ENCODE assay signal across 19 cellular contexts in the genomic region with DNA sequence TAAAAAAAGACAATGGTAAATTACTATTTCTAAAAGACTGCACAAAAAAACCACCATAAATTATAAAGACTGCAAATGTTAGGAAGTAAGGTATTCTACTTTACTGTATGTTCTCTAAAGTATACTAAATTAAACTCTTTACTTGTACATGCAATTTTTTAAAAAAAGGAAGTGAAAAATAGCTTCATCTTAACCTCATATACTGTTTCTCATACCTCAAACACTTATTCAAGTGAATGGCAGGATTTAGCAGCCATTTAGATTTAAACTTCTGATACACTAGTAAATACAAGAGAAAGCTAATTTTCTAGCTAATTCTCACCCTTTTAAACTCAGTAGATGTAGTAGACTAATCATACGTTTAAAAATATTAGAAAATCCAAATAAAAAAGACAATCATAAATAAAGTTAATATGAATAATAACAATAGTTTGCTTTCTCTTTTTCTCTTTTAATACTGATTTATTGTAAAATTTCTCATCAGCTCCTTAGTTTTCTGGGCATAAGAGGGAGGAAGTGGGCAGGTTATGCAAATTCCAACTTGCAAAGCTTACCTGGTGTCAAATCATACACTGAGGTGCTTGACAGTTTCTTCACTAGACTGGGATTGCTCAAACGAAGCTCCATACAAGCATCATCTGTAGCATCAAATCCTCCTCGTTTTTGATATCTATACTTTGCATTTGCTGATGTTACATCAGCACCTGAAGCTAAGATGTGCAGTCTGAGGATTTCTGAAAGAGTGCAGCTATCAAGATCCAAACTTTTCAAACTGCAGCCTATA.
DNase-seq lines count a peak whose midpoint lies in the region; ATAC-seq and TF ChIP-seq lines count a peak whose summit lies in the region.
"Had no signal": no experiment of that assay in that cellular context is flagged by ENCODE, and none has a peak within 500 bp of the region (broad histone marks: within the 10 kb centered on the region; RNA-seq: fewer than 3 reads in every experiment).

No MANE protein-coding gene starts in this region.

- no peaks in the 10 kb centered on the region for H3K9me2 ChIP-seq in Karpas-422 (replicated peaks; ENCODE audit: insufficient read depth, low read length)

- peaks cover 54% of the 10 kb centered on the region for H3K4me1 ChIP-seq in Karpas-422 (ENCODE audit: low read length)
- H3K4me1 ChIP-seq in neutrophil (ENCODE audit: control insufficient read depth in 1 of 2, insufficient read depth in 1 of 2, low read depth in 1 of 2, low read length in 1 of 2), result peaks cover 6 to 11% of the 10 kb centered on the region in 2 experiments
- H3K4me1 ChIP-seq: pancreas had no signal

- peaks cover 65% of the 10 kb centered on the region for H3K36me3 ChIP-seq in Karpas-422 (ENCODE audit: insufficient read depth, low read length)
- peaks cover 72% of the 10 kb centered on the region for H3K36me3 ChIP-seq in neutrophil

- H4K20me1 ChIP-seq in Karpas-422 (ENCODE audit: insufficient read depth, low read depth, low read length), result peaks cover 4% of the 10 kb centered on the region; the same call in 1 of the 2 replicates

- DNase-seq in GM20000 (ENCODE audit: low spot score) (peak; percentile 36), Karpas-422 (peak; percentile 66), C1 segment of cervical spinal cord (lab: John Stamatoyannopoulos, UW) (no peak), D341Med (ENCODE audit: low spot score) (no peak)
- no peak for DNase-seq in activated naive CD4-positive, alpha-beta T cell (lab: John Stamatoyannopoulos, UW)
- DNase-seq: activated CD4-positive, alpha-beta T cell treated with anti-CD3 and anti-CD28 coated beads, Interleukin-2, amount 50 U/mL, for 1 hour; activated T-cell treated with anti-CD3 and anti-CD28 coated beads, Interleukin-2, amount 50 U/mL, for 48 hours; central memory CD4-positive, alpha-beta T cell; DMS79 treated with DMSO at 0.1 percent for 48 hours; endodermal cell; left colon; NCI-H2081 treated with DMSO at 0.1 percent for 48 hours; NCI-H82; pancreas; SHP77 treated with DMSO at 0.1 percent for 48 hours; T1000 had no signal

- H3K27me3 ChIP-seq in Karpas-422 (ENCODE audit: low read length), result no peaks in the 10 kb centered on the region
- H3K27me3 ChIP-seq in neutrophil, result no peaks in the 10 kb centered on the region
- H3K27me3 ChIP-seq: BLaER1 treated with 17β-estradiol and CSF1 and Interleukin-3, amounts not matched to agents 10 nM and 100 nM; pancreas had no signal

- no peak overlapping the region for H3K4me3 ChIP-seq in Karpas-422 (ENCODE audit: low read length)
- no peak overlapping the region for H3K4me3 ChIP-seq in neutrophil (ENCODE audit: low read depth in 1 of 2, low read length in 1 of 2)
- H3K4me3 ChIP-seq: BLaER1 treated with 17β-estradiol and CSF1 and Interleukin-3, amounts not matched to agents 10 nM and 100 nM; pancreas had no signal

- peaks cover 22% of the 10 kb centered on the region for H3K79me2 ChIP-seq in Karpas-422 (ENCODE audit: low read length)

- H2AFZ ChIP-seq in Karpas-422 (ENCODE audit: low read length), result no peak overlapping the region

- H3K4me2 ChIP-seq in Karpas-422 (ENCODE audit: low read depth, low read length, poor library complexity, severe bottlenecking), result peak overlapping the region; percentile 46

- H3K9me3 ChIP-seq in Karpas-422 (ENCODE audit: low read length), result no peaks in the 10 kb centered on the region
- no peaks in the 10 kb centered on the region for H3K9me3 ChIP-seq in neutrophil
- H3K9me3 ChIP-seq: BLaER1 treated with 17β-estradiol and CSF1 and Interleukin-3, amounts not matched to agents 10 nM and 100 nM; pancreas had no signal

- no peak overlapping the region for H3K9ac ChIP-seq in Karpas-422 (ENCODE audit: low read length)
- H3K9ac ChIP-seq: BLaER1 treated with 17β-estradiol and CSF1 and Interleukin-3, amounts not matched to agents 10 nM and 100 nM had no signal

- peak; percentile 71 for ATAC-seq in GM18498 (IDR thresholded peaks at IDR 0.05; ENCODE audit: unreplicated experiment)
- ATAC-seq: left colon, pancreas had no signal

- no peak for TF ChIP-seq CTCF in GM20000 (IDR thresholded peaks at IDR 0.05; ENCODE audit: extremely low read depth, missing control alignments)
- no peak for TF ChIP-seq CTCF in neutrophil (IDR thresholded peaks at IDR 0.05)

- peak overlapping the region; percentile 86 for H3K27ac ChIP-seq in Karpas-422 (ENCODE audit: low read length)
- peak overlapping the region; percentile 46 for H3K27ac ChIP-seq in neutrophil
- H3K27ac ChIP-seq: BLaER1 treated with 17β-estradiol and CSF1 and Interleukin-3, amounts not matched to agents 10 nM and 100 nM; pancreas had no signal

Comparison
In these comparisons a context has a peak if more than half of its experiments do, and no peak if none do; other contexts are left out.
1. DNase-seq: peak in GM20000 (single experiment) and Karpas-422 (single experiment); none in activated naive CD4-positive, alpha-beta T cell (0 of 4), C1 segment of cervical spinal cord (0 of 14) and D341Med (single experiment).